ENCODE assay signal across 13 cellular contexts in the genomic region with DNA sequence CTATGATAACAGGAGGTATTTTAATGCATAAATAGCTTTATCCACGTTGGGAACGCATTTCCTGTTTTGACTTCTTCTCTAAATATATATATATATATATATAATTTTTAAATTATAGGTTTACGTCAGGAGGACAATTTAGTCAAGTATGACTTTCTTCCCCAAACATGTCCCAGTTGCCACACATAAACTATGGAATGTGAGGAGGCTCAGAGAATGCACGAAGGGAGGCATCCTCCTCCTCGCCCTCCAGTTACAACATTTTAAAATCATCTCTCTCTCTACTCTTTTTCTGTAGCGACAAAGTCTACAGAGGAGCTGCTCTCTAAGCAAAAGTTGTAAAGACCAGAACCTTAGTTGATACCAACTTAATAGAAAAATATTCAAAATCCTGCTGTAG.
"Had no signal": no experiment of that assay in that cellular context is flagged by ENCODE, and none has a peak within 500 bp of the region (broad histone marks: within the 10 kb centered on the region; RNA-seq: fewer than 3 reads in every experiment).

No MANE protein-coding gene starts in this region.

- H3K36me3 ChIP-seq: left lung, tibial nerve had no signal

- H3K9me3 ChIP-seq: left lung, tibial nerve had no signal

- DNase-seq: activated CD4-positive, alpha-beta memory T cell treated with anti-CD3 and anti-CD28 coated beads for 36 hours; activated CD4-positive, alpha-beta T cell treated with anti-CD3 and anti-CD28 coated beads for 36 hours; activated naive CD4-positive, alpha-beta T cell; activated naive CD8-positive, alpha-beta T cell treated with anti-CD3 and anti-CD28 coated beads for 36 hours; anterior cingulate cortex; caudate nucleus; dorsolateral prefrontal cortex; foreskin keratinocyte; glutamatergic neuron; left lung; occipital lobe; stimulated activated CD4-positive, alpha-beta T cell treated with anti-CD3 and anti-CD28 coated beads, Interleukin-2, amount 100 ng/mL, for 24 hours had no signal

- H3K4me3 ChIP-seq: dorsolateral prefrontal cortex, left lung, tibial nerve had no signal

- H3K27me3 ChIP-seq: tibial nerve had no signal

- H3K27ac ChIP-seq: dorsolateral prefrontal cortex, foreskin keratinocyte, left lung, tibial nerve had no signal

- H3K4me1 ChIP-seq: foreskin keratinocyte, left lung had no signal
